ENCODE assay signal across 8 cellular contexts in the genomic region with DNA sequence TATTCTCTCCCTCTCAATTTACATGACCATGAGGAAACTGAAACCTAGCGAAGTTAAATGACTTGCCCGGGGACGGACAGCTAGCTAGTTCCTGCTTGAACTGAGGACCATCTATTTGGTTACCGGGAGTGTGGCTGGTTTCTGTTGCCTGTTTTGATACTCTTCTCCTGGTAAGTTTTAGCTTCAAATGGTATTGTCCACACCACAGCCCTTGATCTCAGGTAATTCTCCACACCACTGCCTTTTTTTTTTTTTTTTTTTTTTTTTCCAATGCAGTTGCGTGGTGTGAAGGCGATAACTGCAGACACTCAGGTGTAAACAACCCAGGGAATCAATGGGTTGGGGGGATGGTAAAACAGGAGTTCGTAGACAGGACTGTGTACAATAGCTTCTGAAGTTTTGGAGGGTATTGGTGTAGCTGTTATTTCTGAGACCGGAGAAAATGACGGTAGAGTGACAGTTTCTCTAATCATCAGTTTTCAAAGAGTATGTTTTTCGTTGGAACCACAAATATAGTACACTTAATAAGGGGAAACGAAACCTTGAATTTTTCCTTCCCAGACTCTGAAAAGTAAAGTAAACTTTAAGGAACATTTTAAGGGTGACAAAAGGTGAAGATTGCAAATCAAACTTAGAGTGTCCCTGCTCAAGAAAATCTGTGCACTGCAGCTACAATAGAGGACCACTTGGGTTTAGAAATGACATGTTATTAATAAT.
DNase-seq lines count a peak whose midpoint lies in the region; ATAC-seq and TF ChIP-seq lines count a peak whose summit lies in the region.

No MANE protein-coding gene starts in this region.

- no peak for DNase-seq in left ventricle myocardium superior
- no peak for DNase-seq in right atrium auricular region (ENCODE audit: low spot score)
- DNase-seq in activated B cell treated with CpG ODN at 0.5 μM for 24 hours, result no peak
- no peak for DNase-seq in GM03348 (ENCODE audit: low spot score)
- DNase-seq in stimulated activated CD4-positive, alpha-beta T cell treated with anti-CD3 and anti-CD28 coated beads, Interleukin-1b, Interleukin-23, amount 100 ng/mL, for 48 hours, result no peak
- no peak for DNase-seq in NCI-H446 (lab: John Stamatoyannopoulos, UW)

- H3K4me1 ChIP-seq in right atrium auricular region (peaks cover 0 to 20% of the 10 kb centered on the region in 2 donors), mononuclear cell (ENCODE audit: insufficient read depth, low read length) (peaks cover 12% of the 10 kb centered on the region)

- no peak overlapping the region for H3K27ac ChIP-seq in right atrium auricular region

- H3K27me3 Mint-ChIP-seq in activated B cell treated with CpG ODN at 0.5 μM for 24 hours, result no peaks in the 10 kb centered on the region

- peak overlapping the region; percentile 72 for H3K27ac Mint-ChIP-seq in activated B cell treated with CpG ODN at 0.5 μM for 24 hours

- H3K36me3 ChIP-seq in right atrium auricular region, result no peaks in the 10 kb centered on the region

- peak overlapping the region; percentile 83 for H3K4me3 Mint-ChIP-seq in activated B cell treated with CpG ODN at 0.5 μM for 24 hours

- H3K4me1 Mint-ChIP-seq in activated B cell treated with CpG ODN at 0.5 μM for 24 hours, result peaks cover 59% of the 10 kb centered on the region

- intact Hi-C loops in left ventricle myocardium superior (cut with micrococcal nuclease), result no loop called here
- intact Hi-C loops in activated B cell treated with CpG ODN at 0.5 μM for 24 hours (cut with micrococcal nuclease), result loop anchor here (5.0 kb wide), 6 partner anchors 57 to 123 kb away; partner anchors contain the start of gene CACYBP

- CTCF ChIA-PET in activated B cell treated with CpG ODN at 0.5 μM for 24 hours (lab: Charles Lee), result interaction anchor here (1.1 to 1.3 kb wide), 2 partner anchors 75 to 124 kb away, joined by 3 to 4 read pairs; no protein-coding TSS in a partner anchor

- H3K4me3 ChIP-seq in right atrium auricular region (no peak overlapping the region), mononuclear cell (ENCODE audit: low read length) (peak overlapping the region; percentile 63)

- ATAC-seq in left ventricle myocardium superior (peak; percentile 28), HG03066 (IDR thresholded peaks at IDR 0.05; ENCODE audit: low read depth, unreplicated experiment) (peak; percentile 65), activated B cell treated with CpG ODN at 0.5 μM for 24 hours (ENCODE audit: low read depth) (peak; percentile 42)

- no peak for TF ChIP-seq CTCF in right atrium auricular region (IDR thresholded peaks at IDR 0.05)
- no peak for TF ChIP-seq CTCF in activated B cell treated with CpG ODN at 0.5 μM for 24 hours (IDR thresholded peaks at IDR 0.05)

- H3K9me3 ChIP-seq in right atrium auricular region, result no peaks in the 10 kb centered on the region
- no peaks in the 10 kb centered on the region for H3K9me3 ChIP-seq in mononuclear cell (ENCODE audit: low read depth, low read length)

- H3K9me3 Mint-ChIP-seq in activated B cell treated with CpG ODN at 0.5 μM for 24 hours, result no peaks in the 10 kb centered on the region

- peaks cover 12% of the 10 kb centered on the region for H3K36me3 Mint-ChIP-seq in activated B cell treated with CpG ODN at 0.5 μM for 24 hours (ENCODE audit: low read depth)

- POLR2A ChIA-PET in activated B cell treated with CpG ODN at 0.5 μM for 24 hours (lab: Charles Lee), result interaction anchor here (0.6 to 2.5 kb wide), 5 partner anchors 18 to 149 kb away, joined by 3 to 16 read pairs (median 7); partner anchors contain the start of gene CACYBP

- H3K27me3 ChIP-seq in right atrium auricular region (no peaks in the 10 kb centered on the region), mononuclear cell (ENCODE audit: insufficient read depth, low read length) (no peaks in the 10 kb centered on the region)
